Comparison of ENCODE assay signal across 1 cellular context in the genomic region with DNA sequence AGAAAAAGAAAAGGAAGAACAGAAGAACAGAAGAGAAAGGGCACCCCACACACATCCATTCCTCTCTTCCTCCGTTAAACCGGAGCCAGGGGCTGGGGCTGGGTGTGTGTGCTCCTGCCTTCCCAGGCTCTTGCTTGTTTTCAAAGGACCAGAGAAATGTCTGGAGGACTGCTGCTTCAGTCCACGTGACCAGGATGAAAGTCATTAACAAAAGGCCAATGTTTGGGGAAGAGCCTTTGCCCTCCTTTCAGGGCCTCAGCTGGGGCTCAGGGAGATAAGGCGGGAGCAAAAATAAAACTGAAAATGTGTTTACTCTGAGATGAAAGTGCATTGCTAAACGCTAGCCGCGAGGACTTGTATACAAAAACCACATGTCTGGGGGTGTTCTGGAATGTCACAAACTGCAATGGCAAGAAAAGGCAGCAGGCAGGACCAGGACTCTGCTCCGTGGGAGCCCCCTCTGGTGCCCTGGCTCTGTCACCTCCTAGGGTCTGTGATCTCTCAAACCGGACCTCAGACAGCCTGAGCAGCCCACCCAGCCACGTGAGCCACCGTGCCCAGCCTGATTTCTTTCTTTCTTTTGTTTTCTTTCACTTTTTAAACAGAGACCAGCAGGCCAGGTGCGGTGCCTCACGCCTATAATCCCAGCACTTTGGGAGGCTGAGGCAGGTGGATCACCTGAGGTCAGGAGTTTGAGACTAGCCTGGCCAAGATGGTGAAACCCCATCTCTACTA.
TF ChIP-seq lines count a peak whose summit lies in the region.

No MANE protein-coding gene starts in this region.

TF ChIP-seq in GM12878, 131 proteins besides CTCF, POLR2A, EP300 and RAD21 (continued from another document and continues in another):
- TF ChIP-seq, protein P1, sequence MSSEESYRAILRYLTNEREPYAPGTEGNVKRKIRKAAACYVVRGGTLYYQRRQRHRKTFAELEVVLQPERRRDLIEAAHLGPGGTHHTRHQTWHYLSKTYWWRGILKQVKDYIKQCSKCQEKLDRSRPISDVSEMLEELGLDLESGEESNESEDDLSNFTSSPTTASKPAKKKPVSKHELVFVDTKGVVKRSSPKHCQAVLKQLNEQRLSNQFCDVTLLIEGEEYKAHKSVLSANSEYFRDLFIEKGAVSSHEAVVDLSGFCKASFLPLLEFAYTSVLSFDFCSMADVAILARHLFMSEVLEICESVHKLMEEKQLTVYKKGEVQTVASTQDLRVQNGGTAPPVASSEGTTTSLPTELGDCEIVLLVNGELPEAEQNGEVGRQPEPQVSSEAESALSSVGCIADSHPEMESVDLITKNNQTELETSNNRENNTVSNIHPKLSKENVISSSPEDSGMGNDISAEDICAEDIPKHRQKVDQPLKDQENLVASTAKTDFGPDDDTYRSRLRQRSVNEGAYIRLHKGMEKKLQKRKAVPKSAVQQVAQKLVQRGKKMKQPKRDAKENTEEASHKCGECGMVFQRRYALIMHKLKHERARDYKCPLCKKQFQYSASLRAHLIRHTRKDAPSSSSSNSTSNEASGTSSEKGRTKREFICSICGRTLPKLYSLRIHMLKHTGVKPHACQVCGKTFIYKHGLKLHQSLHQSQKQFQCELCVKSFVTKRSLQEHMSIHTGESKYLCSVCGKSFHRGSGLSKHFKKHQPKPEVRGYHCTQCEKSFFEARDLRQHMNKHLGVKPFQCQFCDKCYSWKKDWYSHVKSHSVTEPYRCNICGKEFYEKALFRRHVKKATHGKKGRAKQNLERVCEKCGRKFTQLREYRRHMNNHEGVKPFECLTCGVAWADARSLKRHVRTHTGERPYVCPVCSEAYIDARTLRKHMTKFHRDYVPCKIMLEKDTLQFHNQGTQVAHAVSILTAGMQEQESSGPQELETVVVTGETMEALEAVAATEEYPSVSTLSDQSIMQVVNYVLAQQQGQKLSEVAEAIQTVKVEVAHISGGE (CRISPR knock-in tag; IDR thresholded peaks at IDR 0.05): no peak
- TF ChIP-seq SMAD5 (IDR thresholded peaks at IDR 0.05; ENCODE audit: low read depth): no peak
- no peak for TF ChIP-seq FOXM1 (IDR thresholded peaks at IDR 0.05; ENCODE audit: low read depth, low read length)
- TF ChIP-seq ZNF217 (IDR thresholded peaks at IDR 0.05): no peak
- no peak for TF ChIP-seq ZNF384 (IDR thresholded peaks at IDR 0.05; ENCODE audit: borderline replicate concordance, low read depth, low read length)
- TF ChIP-seq, protein P2, sequence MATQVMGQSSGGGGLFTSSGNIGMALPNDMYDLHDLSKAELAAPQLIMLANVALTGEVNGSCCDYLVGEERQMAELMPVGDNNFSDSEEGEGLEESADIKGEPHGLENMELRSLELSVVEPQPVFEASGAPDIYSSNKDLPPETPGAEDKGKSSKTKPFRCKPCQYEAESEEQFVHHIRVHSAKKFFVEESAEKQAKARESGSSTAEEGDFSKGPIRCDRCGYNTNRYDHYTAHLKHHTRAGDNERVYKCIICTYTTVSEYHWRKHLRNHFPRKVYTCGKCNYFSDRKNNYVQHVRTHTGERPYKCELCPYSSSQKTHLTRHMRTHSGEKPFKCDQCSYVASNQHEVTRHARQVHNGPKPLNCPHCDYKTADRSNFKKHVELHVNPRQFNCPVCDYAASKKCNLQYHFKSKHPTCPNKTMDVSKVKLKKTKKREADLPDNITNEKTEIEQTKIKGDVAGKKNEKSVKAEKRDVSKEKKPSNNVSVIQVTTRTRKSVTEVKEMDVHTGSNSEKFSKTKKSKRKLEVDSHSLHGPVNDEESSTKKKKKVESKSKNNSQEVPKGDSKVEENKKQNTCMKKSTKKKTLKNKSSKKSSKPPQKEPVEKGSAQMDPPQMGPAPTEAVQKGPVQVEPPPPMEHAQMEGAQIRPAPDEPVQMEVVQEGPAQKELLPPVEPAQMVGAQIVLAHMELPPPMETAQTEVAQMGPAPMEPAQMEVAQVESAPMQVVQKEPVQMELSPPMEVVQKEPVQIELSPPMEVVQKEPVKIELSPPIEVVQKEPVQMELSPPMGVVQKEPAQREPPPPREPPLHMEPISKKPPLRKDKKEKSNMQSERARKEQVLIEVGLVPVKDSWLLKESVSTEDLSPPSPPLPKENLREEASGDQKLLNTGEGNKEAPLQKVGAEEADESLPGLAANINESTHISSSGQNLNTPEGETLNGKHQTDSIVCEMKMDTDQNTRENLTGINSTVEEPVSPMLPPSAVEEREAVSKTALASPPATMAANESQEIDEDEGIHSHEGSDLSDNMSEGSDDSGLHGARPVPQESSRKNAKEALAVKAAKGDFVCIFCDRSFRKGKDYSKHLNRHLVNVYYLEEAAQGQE (IDR thresholded peaks at IDR 0.05; ENCODE audit: low read depth, low read length): no peak
- TF ChIP-seq POLR2AphosphoS5 (IDR thresholded peaks at IDR 0.05; ENCODE audit: low read length): no peak
- no peak for TF ChIP-seq POLR2AphosphoS2 (IDR thresholded peaks at IDR 0.05; ENCODE audit: low read depth, low read length)
- peak in 1 of 2 experiments; percentile 45; a peak in 2 of 4 replicates for TF ChIP-seq IKZF2 (IDR thresholded peaks at IDR 0.05)
- TF ChIP-seq, protein P3, sequence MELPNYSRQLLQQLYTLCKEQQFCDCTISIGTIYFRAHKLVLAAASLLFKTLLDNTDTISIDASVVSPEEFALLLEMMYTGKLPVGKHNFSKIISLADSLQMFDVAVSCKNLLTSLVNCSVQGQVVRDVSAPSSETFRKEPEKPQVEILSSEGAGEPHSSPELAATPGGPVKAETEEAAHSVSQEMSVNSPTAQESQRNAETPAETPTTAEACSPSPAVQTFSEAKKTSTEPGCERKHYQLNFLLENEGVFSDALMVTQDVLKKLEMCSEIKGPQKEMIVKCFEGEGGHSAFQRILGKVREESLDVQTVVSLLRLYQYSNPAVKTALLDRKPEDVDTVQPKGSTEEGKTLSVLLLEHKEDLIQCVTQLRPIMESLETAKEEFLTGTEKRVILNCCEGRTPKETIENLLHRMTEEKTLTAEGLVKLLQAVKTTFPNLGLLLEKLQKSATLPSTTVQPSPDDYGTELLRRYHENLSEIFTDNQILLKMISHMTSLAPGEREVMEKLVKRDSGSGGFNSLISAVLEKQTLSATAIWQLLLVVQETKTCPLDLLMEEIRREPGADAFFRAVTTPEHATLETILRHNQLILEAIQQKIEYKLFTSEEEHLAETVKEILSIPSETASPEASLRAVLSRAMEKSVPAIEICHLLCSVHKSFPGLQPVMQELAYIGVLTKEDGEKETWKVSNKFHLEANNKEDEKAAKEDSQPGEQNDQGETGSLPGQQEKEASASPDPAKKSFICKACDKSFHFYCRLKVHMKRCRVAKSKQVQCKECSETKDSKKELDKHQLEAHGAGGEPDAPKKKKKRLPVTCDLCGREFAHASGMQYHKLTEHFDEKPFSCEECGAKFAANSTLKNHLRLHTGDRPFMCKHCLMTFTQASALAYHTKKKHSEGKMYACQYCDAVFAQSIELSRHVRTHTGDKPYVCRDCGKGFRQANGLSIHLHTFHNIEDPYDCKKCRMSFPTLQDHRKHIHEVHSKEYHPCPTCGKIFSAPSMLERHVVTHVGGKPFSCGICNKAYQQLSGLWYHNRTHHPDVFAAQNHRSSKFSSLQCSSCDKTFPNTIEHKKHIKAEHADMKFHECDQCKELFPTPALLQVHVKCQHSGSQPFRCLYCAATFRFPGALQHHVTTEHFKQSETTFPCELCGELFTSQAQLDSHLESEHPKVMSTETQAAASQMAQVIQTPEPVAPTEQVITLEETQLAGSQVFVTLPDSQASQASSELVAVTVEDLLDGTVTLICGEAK (IDR thresholded peaks at IDR 0.05; ENCODE audit: borderline replicate concordance): no peak
- TF ChIP-seq, protein P4, sequence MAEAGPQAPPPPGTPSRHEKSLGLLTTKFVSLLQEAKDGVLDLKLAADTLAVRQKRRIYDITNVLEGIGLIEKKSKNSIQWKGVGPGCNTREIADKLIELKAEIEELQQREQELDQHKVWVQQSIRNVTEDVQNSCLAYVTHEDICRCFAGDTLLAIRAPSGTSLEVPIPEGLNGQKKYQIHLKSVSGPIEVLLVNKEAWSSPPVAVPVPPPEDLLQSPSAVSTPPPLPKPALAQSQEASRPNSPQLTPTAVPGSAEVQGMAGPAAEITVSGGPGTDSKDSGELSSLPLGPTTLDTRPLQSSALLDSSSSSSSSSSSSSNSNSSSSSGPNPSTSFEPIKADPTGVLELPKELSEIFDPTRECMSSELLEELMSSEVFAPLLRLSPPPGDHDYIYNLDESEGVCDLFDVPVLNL (IDR thresholded peaks at IDR 0.05; ENCODE audit: low read depth, low read length): no peak
- no peak for TF ChIP-seq BRCA1 (IDR thresholded peaks at IDR 0.05; ENCODE audit: low read depth, low read length)
- TF ChIP-seq MEF2B (IDR thresholded peaks at IDR 0.05; ENCODE audit: partially characterized antibody, poor library complexity, severe bottlenecking): no peak
- TF ChIP-seq, protein P5, sequence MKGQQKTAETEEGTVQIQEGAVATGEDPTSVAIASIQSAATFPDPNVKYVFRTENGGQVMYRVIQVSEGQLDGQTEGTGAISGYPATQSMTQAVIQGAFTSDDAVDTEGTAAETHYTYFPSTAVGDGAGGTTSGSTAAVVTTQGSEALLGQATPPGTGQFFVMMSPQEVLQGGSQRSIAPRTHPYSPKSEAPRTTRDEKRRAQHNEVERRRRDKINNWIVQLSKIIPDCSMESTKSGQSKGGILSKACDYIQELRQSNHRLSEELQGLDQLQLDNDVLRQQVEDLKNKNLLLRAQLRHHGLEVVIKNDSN (IDR thresholded peaks at IDR 0.05; ENCODE audit: borderline replicate concordance, extremely low read length, insufficient read depth, low read depth, low read length): peak; percentile 23
- TF ChIP-seq HDAC2 (IDR thresholded peaks at IDR 0.05): no peak
- TF ChIP-seq MYC (IDR thresholded peaks at IDR 0.05; ENCODE audit: insufficient read depth, insufficient read length, insufficient replicate concordance, low read length, severe bottlenecking): no peak
- 0 out of 2 replicates have a peak, but pooled peaks have one; percentile 21 for TF ChIP-seq RELB (IDR thresholded peaks at IDR 0.05; ENCODE audit: low read depth)
- TF ChIP-seq BHLHE40 (IDR thresholded peaks at IDR 0.05; ENCODE audit: borderline replicate concordance in 1 of 2, low read depth in 2 of 2, low read length in 1 of 2): peak in 1 of 2 experiments; percentile 55; a peak in 2 of 4 replicates
- peak; percentile 20; the same call in 1 of the 2 replicates for TF ChIP-seq FOXK2 (IDR thresholded peaks at IDR 0.05)
- TF ChIP-seq CREB1 (IDR thresholded peaks at IDR 0.05; ENCODE audit: low read depth): no peak
- no peak for TF ChIP-seq SMC3 (IDR thresholded peaks at IDR 0.05; ENCODE audit: borderline replicate concordance, low read length)
- 0 out of 2 replicates have a peak, but pooled peaks have one; percentile 35 for TF ChIP-seq EED (IDR thresholded peaks at IDR 0.05; ENCODE audit: low read depth)
- TF ChIP-seq, protein P6, sequence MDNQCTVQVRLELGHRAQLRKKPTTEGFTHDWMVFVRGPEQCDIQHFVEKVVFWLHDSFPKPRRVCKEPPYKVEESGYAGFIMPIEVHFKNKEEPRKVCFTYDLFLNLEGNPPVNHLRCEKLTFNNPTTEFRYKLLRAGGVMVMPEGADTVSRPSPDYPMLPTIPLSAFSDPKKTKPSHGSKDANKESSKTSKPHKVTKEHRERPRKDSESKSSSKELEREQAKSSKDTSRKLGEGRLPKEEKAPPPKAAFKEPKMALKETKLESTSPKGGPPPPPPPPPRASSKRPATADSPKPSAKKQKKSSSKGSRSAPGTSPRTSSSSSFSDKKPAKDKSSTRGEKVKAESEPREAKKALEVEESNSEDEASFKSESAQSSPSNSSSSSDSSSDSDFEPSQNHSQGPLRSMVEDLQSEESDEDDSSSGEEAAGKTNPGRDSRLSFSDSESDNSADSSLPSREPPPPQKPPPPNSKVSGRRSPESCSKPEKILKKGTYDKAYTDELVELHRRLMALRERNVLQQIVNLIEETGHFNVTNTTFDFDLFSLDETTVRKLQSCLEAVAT (IDR thresholded peaks at IDR 0.05): no peak
- TF ChIP-seq ZNF207 (IDR thresholded peaks at IDR 0.05; ENCODE audit: borderline replicate concordance): no peak
- TF ChIP-seq, protein P7, sequence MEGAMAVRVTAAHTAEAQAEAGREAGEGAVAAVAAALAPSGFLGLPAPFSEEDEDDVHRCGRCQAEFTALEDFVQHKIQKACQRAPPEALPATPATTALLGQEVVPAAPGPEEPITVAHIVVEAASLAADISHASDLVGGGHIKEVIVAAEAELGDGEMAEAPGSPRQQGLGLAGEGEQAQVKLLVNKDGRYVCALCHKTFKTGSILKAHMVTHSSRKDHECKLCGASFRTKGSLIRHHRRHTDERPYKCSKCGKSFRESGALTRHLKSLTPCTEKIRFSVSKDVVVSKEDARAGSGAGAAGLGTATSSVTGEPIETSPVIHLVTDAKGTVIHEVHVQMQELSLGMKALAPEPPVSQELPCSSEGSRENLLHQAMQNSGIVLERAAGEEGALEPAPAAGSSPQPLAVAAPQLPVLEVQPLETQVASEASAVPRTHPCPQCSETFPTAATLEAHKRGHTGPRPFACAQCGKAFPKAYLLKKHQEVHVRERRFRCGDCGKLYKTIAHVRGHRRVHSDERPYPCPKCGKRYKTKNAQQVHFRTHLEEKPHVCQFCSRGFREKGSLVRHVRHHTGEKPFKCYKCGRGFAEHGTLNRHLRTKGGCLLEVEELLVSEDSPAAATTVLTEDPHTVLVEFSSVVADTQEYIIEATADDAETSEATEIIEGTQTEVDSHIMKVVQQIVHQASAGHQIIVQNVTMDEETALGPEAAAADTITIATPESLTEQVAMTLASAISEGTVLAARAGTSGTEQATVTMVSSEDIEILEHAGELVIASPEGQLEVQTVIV (IDR thresholded peaks at IDR 0.05; ENCODE audit: borderline replicate concordance, partially characterized antibody): no peak
- TF ChIP-seq, protein P8, sequence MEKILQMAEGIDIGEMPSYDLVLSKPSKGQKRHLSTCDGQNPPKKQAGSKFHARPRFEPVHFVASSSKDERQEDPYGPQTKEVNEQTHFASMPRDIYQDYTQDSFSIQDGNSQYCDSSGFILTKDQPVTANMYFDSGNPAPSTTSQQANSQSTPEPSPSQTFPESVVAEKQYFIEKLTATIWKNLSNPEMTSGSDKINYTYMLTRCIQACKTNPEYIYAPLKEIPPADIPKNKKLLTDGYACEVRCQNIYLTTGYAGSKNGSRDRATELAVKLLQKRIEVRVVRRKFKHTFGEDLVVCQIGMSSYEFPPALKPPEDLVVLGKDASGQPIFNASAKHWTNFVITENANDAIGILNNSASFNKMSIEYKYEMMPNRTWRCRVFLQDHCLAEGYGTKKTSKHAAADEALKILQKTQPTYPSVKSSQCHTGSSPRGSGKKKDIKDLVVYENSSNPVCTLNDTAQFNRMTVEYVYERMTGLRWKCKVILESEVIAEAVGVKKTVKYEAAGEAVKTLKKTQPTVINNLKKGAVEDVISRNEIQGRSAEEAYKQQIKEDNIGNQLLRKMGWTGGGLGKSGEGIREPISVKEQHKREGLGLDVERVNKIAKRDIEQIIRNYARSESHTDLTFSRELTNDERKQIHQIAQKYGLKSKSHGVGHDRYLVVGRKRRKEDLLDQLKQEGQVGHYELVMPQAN (conservative IDR thresholded peaks at IDR 0.05): no peak
- TF ChIP-seq TCF7 (IDR thresholded peaks at IDR 0.05; ENCODE audit: borderline replicate concordance): no peak
